40 cellular contexts compared by ENCODE assay signal in genomic region chr9:129768486-129768885, GRCh38. TPM values are rescaled to one million over a fixed set of nuclear protein-coding genes. Genes with fewer than 3 reads are reported as not detected.
"Had no signal": no experiment of that assay in that cellular context is flagged by ENCODE, and none has a peak within 500 bp of the region (broad histone marks: within the 10 kb centered on the region; RNA-seq: fewer than 3 reads in every experiment).

No MANE protein-coding gene starts in this region.

- DNase-seq: activated effector memory CD4-positive, alpha-beta T cell treated with anti-CD3 and anti-CD28 coated beads, Interleukin-2, amount 50 U/mL, for 16 hours; activated effector memory CD4-positive, alpha-beta T cell treated with Interleukin-2 at 50 U/mL for 16 hours; activated gamma-delta T cell; activated gamma-delta T cell treated with Interleukin-2 at 50 U/mL for 16 hours; activated naive CD4-positive, alpha-beta T cell; activated naive CD4-positive, alpha-beta T cell treated with anti-CD3 and anti-CD28 coated beads for 36 hours; activated naive CD4-positive, alpha-beta T cell treated with anti-CD3 and anti-CD28 coated beads, Interleukin-2, amount 10 ng/mL, durations not matched to agents 7 days and 5 days; activated naive CD4-positive, alpha-beta T cell treated with anti-CD3 and anti-CD28 coated beads, Interleukin-2, amount 50 U/mL, for 16 hours; activated naive CD4-positive, alpha-beta T cell treated with Interleukin-2 at 50 U/mL for 16 hours; activated naive CD8-positive, alpha-beta T cell treated with anti-CD3 and anti-CD28 coated beads for 36 hours; activated naive CD8-positive, alpha-beta T cell treated with anti-CD3 and anti-CD28 coated beads, Interleukin-2, amount 10 ng/mL, durations not matched to agents 7 days and 5 days; activated naive CD8-positive, alpha-beta T cell treated with anti-CD3 and anti-CD28 coated beads, Interleukin-2, amount 50 U/mL, for 24 hours; activated T-cell treated with anti-CD3 and anti-CD28 coated beads, Interleukin-2, amount 50 U/mL, for 1 hour; activated T-cell treated with anti-CD3 and anti-CD28 coated beads, Interleukin-2, amount 50 U/mL, for 24 hours; activated T-cell treated with anti-CD3 and anti-CD28 coated beads, Interleukin-2, amount 50 U/mL, for 4 hours; activated T-cell treated with anti-CD3 and anti-CD28 coated beads, Interleukin-2, amount 50 U/mL, for 48 hours; activated T-cell treated with anti-CD3 and anti-CD28 coated beads, Interleukin-2, amount 50 U/mL, for 72 hours; adrenal gland; amniotic stem cell; amygdala; anterior cingulate cortex; aorta; body of pancreas; brain microvascular endothelial cell; caudate nucleus; central memory CD4-positive, alpha-beta T cell; cerebellar nuclear complex had no signal

- H3K4me1 Mint-ChIP-seq: activated naive CD4-positive, alpha-beta T cell treated with anti-CD3 and anti-CD28 coated beads, Interleukin-2, amount 10 ng/mL, durations not matched to agents 7 days and 5 days; activated naive CD4-positive, alpha-beta T cell treated with anti-CD3 and anti-CD28 coated beads, Interleukin-2, amount 50 U/mL, for 24 hours; activated naive CD8-positive, alpha-beta T cell treated with anti-CD3 and anti-CD28 coated beads for 36 hours; activated T-helper 17 cell treated with anti-CD3 and anti-CD28 coated beads, Interleukin-2, amount 50 U/mL, for 72 hours; central memory CD8-positive, alpha-beta T cell had no signal

- H3K9me3 Mint-ChIP-seq: activated naive CD4-positive, alpha-beta T cell treated with anti-CD3 and anti-CD28 coated beads for 36 hours; activated naive CD4-positive, alpha-beta T cell treated with anti-CD3 and anti-CD28 coated beads, Interleukin-2, amount 10 ng/mL, durations not matched to agents 7 days and 5 days; activated naive CD4-positive, alpha-beta T cell treated with anti-CD3 and anti-CD28 coated beads, Interleukin-2, amount 50 U/mL, for 24 hours; activated naive CD4-positive, alpha-beta T cell treated with anti-CD3 and anti-CD28 coated beads, Interleukin-2, amount 50 U/mL, for 72 hours; activated naive CD8-positive, alpha-beta T cell treated with anti-CD3 and anti-CD28 coated beads for 36 hours; activated naive CD8-positive, alpha-beta T cell treated with anti-CD3 and anti-CD28 coated beads, Interleukin-2, amount 10 ng/mL, durations not matched to agents 7 days and 5 days; activated naive CD8-positive, alpha-beta T cell treated with anti-CD3 and anti-CD28 coated beads, Interleukin-2, amount 50 U/mL, for 24 hours; activated T-cell treated with anti-CD3 and anti-CD28 coated beads, Interleukin-2, amount 50 U/mL, for 24 hours; activated T-cell treated with anti-CD3 and anti-CD28 coated beads, Interleukin-2, amount 50 U/mL, for 4 hours; activated T-cell treated with anti-CD3 and anti-CD28 coated beads, Interleukin-2, amount 50 U/mL, for 72 hours; activated T-helper 1 cell treated with anti-CD3 and anti-CD28 coated beads, Interleukin-12 subunit alpha, Interleukin-12 subunit beta, Interleukin-2, Interleukin-4 antibody, amounts not matched to agents 30 ng/mL and 10 ng/mL and 1 ng/mL, durations not matched to agents 14 hours and 24 hours and 36 hours; activated T-helper 17 cell treated with anti-CD3 and anti-CD28 coated beads, Interleukin-2, amount 50 U/mL, for 72 hours; activated T-helper 2 cell treated with anti-CD3 and anti-CD28 coated beads, Interferon-gamma antibody, Interleukin-2, Interleukin-4, amounts not matched to agents 10 μg/mL and 5 μg/mL and 100 μg/mL, durations not matched to agents 14 hours and 24 hours and 36 hours; brain; central memory CD8-positive, alpha-beta T cell had no signal

- ATAC-seq: activated naive CD4-positive, alpha-beta T cell treated with anti-CD3 and anti-CD28 coated beads, Interleukin-2, amount 50 U/mL, for 72 hours; activated naive CD8-positive, alpha-beta T cell treated with anti-CD3 and anti-CD28 coated beads, Interleukin-2, amount 50 U/mL, for 24 hours; activated T-cell treated with anti-CD3 and anti-CD28 coated beads, Interleukin-2, amount 50 U/mL, for 4 hours; activated T-cell treated with anti-CD3 and anti-CD28 coated beads, Interleukin-2, amount 50 U/mL, for 72 hours; activated T-helper 17 cell treated with anti-CD3 and anti-CD28 coated beads, Interleukin-2, amount 50 U/mL, for 72 hours; body of pancreas had no signal

- H3K27ac Mint-ChIP-seq: activated naive CD4-positive, alpha-beta T cell treated with anti-CD3 and anti-CD28 coated beads for 36 hours; activated naive CD4-positive, alpha-beta T cell treated with anti-CD3 and anti-CD28 coated beads, Interleukin-2, amount 10 ng/mL, durations not matched to agents 7 days and 5 days; activated naive CD4-positive, alpha-beta T cell treated with anti-CD3 and anti-CD28 coated beads, Interleukin-2, amount 50 U/mL, for 24 hours; activated naive CD8-positive, alpha-beta T cell; activated naive CD8-positive, alpha-beta T cell treated with anti-CD3 and anti-CD28 coated beads for 36 hours; activated naive CD8-positive, alpha-beta T cell treated with anti-CD3 and anti-CD28 coated beads, Interleukin-2, amount 10 ng/mL, durations not matched to agents 7 days and 5 days; activated naive CD8-positive, alpha-beta T cell treated with anti-CD3 and anti-CD28 coated beads, Interleukin-2, amount 50 U/mL, for 24 hours; activated T-cell treated with anti-CD3 and anti-CD28 coated beads, Interleukin-2, amount 50 U/mL, for 24 hours; activated T-cell treated with anti-CD3 and anti-CD28 coated beads, Interleukin-2, amount 50 U/mL, for 72 hours; activated T-helper 1 cell treated with anti-CD3 and anti-CD28 coated beads, Interleukin-12 subunit alpha, Interleukin-12 subunit beta, Interleukin-2, Interleukin-4 antibody, amounts not matched to agents 30 ng/mL and 10 ng/mL and 1 ng/mL, durations not matched to agents 14 hours and 24 hours and 36 hours; activated T-helper 17 cell treated with anti-CD3 and anti-CD28 coated beads, Interleukin-2, amount 50 U/mL, for 72 hours; activated T-helper 2 cell treated with anti-CD3 and anti-CD28 coated beads, Interferon-gamma antibody, Interleukin-2, Interleukin-4, amounts not matched to agents 10 μg/mL and 5 μg/mL and 100 μg/mL, durations not matched to agents 14 hours and 24 hours and 36 hours; brain had no signal

- H3K27me3 Mint-ChIP-seq: activated naive CD4-positive, alpha-beta T cell treated with anti-CD3 and anti-CD28 coated beads, Interleukin-2, amount 50 U/mL, for 24 hours; activated naive CD8-positive, alpha-beta T cell; activated naive CD8-positive, alpha-beta T cell treated with anti-CD3 and anti-CD28 coated beads for 36 hours; activated T-cell treated with anti-CD3 and anti-CD28 coated beads, Interleukin-2, amount 50 U/mL, for 24 hours; activated T-helper 17 cell treated with anti-CD3 and anti-CD28 coated beads, Interleukin-2, amount 50 U/mL, for 72 hours had no signal

- H3K36me3 ChIP-seq: adrenal gland, ascending aorta, brain microvascular endothelial cell, breast epithelium, cardiac muscle cell had no signal

- FAIRE-seq: astrocyte, bronchial epithelial cell had no signal

- H3K4me1 ChIP-seq: ascending aorta, breast epithelium had no signal

- H3K27ac ChIP-seq: adrenal gland, ascending aorta, body of pancreas, brain microvascular endothelial cell, breast epithelium, cardiac muscle cell had no signal

- H3K36me3 Mint-ChIP-seq: activated naive CD4-positive, alpha-beta T cell treated with anti-CD3 and anti-CD28 coated beads, Interleukin-2, amount 10 ng/mL, durations not matched to agents 7 days and 5 days; activated naive CD4-positive, alpha-beta T cell treated with anti-CD3 and anti-CD28 coated beads, Interleukin-2, amount 50 U/mL, for 24 hours; activated naive CD4-positive, alpha-beta T cell treated with anti-CD3 and anti-CD28 coated beads, Interleukin-2, amount 50 U/mL, for 72 hours; activated naive CD8-positive, alpha-beta T cell; activated naive CD8-positive, alpha-beta T cell treated with anti-CD3 and anti-CD28 coated beads for 36 hours; activated naive CD8-positive, alpha-beta T cell treated with anti-CD3 and anti-CD28 coated beads, Interleukin-2, amount 10 ng/mL, durations not matched to agents 7 days and 5 days; brain had no signal

- H3K27me3 ChIP-seq: adrenal gland, ascending aorta, body of pancreas, brain microvascular endothelial cell, breast epithelium, cardiac muscle cell had no signal

- H3K4me3 ChIP-seq: adrenal gland, ascending aorta, body of pancreas, breast epithelium, cardiac muscle cell had no signal

- H3K9me3 ChIP-seq: adrenal gland, ascending aorta, body of pancreas, breast epithelium had no signal

- H3K4me3 Mint-ChIP-seq: activated naive CD4-positive, alpha-beta T cell treated with anti-CD3 and anti-CD28 coated beads for 36 hours; activated naive CD4-positive, alpha-beta T cell treated with anti-CD3 and anti-CD28 coated beads, Interleukin-2, amount 10 ng/mL, durations not matched to agents 7 days and 5 days; activated naive CD4-positive, alpha-beta T cell treated with anti-CD3 and anti-CD28 coated beads, Interleukin-2, amount 50 U/mL, for 24 hours; activated naive CD8-positive, alpha-beta T cell; activated naive CD8-positive, alpha-beta T cell treated with anti-CD3 and anti-CD28 coated beads for 36 hours; activated naive CD8-positive, alpha-beta T cell treated with anti-CD3 and anti-CD28 coated beads, Interleukin-2, amount 10 ng/mL, durations not matched to agents 7 days and 5 days; activated naive CD8-positive, alpha-beta T cell treated with anti-CD3 and anti-CD28 coated beads, Interleukin-2, amount 50 U/mL, for 24 hours; activated T-cell treated with anti-CD3 and anti-CD28 coated beads, Interleukin-2, amount 50 U/mL, for 24 hours; activated T-cell treated with anti-CD3 and anti-CD28 coated beads, Interleukin-2, amount 50 U/mL, for 4 hours; activated T-cell treated with anti-CD3 and anti-CD28 coated beads, Interleukin-2, amount 50 U/mL, for 72 hours; activated T-helper 1 cell treated with anti-CD3 and anti-CD28 coated beads, Interleukin-12 subunit alpha, Interleukin-12 subunit beta, Interleukin-2, Interleukin-4 antibody, amounts not matched to agents 30 ng/mL and 10 ng/mL and 1 ng/mL, durations not matched to agents 14 hours and 24 hours and 36 hours; activated T-helper 17 cell treated with anti-CD3 and anti-CD28 coated beads, Interleukin-2, amount 50 U/mL, for 72 hours; brain; central memory CD8-positive, alpha-beta T cell had no signal

RNA-seq across cellular contexts. Expression of gene PTGES, which starts 15.6 kb away (rescaled TPM):
- total RNA-seq: activated naive CD8-positive, alpha-beta T cell treated with anti-CD3 and anti-CD28 coated beads, Interleukin-2, amount 10 ng/mL, durations not matched to agents 7 days and 5 days; activated T-cell treated with anti-CD3 and anti-CD28 coated beads, Interleukin-2, amount 50 U/mL, for 4 hours; activated T-helper 17 cell treated with anti-CD3 and anti-CD28 coated beads, Interleukin-2, amount 50 U/mL, for 72 hours had no signal
